Comparison of ENCODE assay signal across 9 cellular contexts in genomic region chr6:139996253-139996834, GRCh38.
DNase-seq lines count a peak whose midpoint lies in the region; ATAC-seq, FAIRE-seq and TF ChIP-seq lines count a peak whose summit lies in the region.
"Had no signal": no experiment of that assay in that cellular context is flagged by ENCODE, and none has a peak within 500 bp of the region (broad histone marks: within the 10 kb centered on the region; RNA-seq: fewer than 3 reads in every experiment).

No MANE protein-coding gene starts in this region.

- H3K27ac ChIP-seq in Panc1 (ENCODE audit: low read length): peak overlapping the region; percentile 64; the same call in 1 of the 2 replicates

- intact Hi-C loops in left ventricle myocardium superior (cut with micrococcal nuclease): no loop called here
- intact Hi-C loops in Right ventricle myocardium inferior (cut with DNase I): no loop called here
- intact Hi-C loops in Panc1 (cut with micrococcal nuclease; ENCODE audit: unreplicated experiment): no loop called here

- no peak for DNase-seq in left ventricle myocardium superior
- no peak for DNase-seq in Right ventricle myocardium inferior (ENCODE audit: missing footprints)
- no peak for DNase-seq in Panc1 (ENCODE audit: low read depth, low spot score)
- DNase-seq in myocyte (ENCODE audit: low read depth): peak; percentile 69
- no peak for DNase-seq in occipital lobe (lab: John Stamatoyannopoulos, UW)
- DNase-seq in stimulated activated CD4-positive, alpha-beta T cell treated with anti-CD3 and anti-CD28 coated beads, Interleukin-4, amount 100 ng/mL, for 24 hours: no peak
- no peak for DNase-seq in frontal cortex (ENCODE audit: low spot score in 2 of 2)
- DNase-seq: left cardiac atrium had no signal

- H3K4me1 ChIP-seq in Panc1 (ENCODE audit: control insufficient read depth, insufficient read depth, low read length): no peaks in the 10 kb centered on the region

- FAIRE-seq in frontal cortex (lab: Jason Lieb, UNC): no peak

- H3K27me3 ChIP-seq in Panc1 (ENCODE audit: control insufficient read depth, insufficient read depth, low read length): no peaks in the 10 kb centered on the region

- peak; percentile 23; the same call in 1 of the 2 replicates for TF ChIP-seq CTCF in Panc1 (IDR thresholded peaks at IDR 0.05)

- no peak overlapping the region for H3K4me3 ChIP-seq in Panc1 (ENCODE audit: low read depth in 2 of 2, low read length in 2 of 2)

- POLR2A ChIA-PET in Panc1 (lab: Charles Lee): interaction anchor here (0.7 kb wide), 1 partner anchor 280 kb away, joined by 4 read pairs; no protein-coding TSS in a partner anchor

- CTCF ChIA-PET in Panc1 (lab: Charles Lee): no interaction called here

- peak; percentile 47 for ATAC-seq in left ventricle myocardium superior
- no peak for ATAC-seq in Right ventricle myocardium inferior
- peak; percentile 81 for ATAC-seq in HG02943 (IDR thresholded peaks at IDR 0.05; ENCODE audit: low read depth, unreplicated experiment)
- ATAC-seq in Panc1: no peak

- no TSS peak for BruUV-seq in Panc1 (replicated peaks; lab: Mats Ljungman, UMichigan)

- no peaks in the 10 kb centered on the region for H3K36me3 ChIP-seq in Panc1 (ENCODE audit: control insufficient read depth, insufficient read depth, low read length)

- no peaks in the 10 kb centered on the region for H3K9me3 ChIP-seq in Panc1 (ENCODE audit: control insufficient read depth, insufficient read depth, low read depth, low read length)

- in situ Hi-C loops in Panc1 (cut with HindIII; ENCODE audit: low pct_unique_long_range_greater_than_20kb, low sequenced_read_pairs): no loop called here

Comparison
In these comparisons a context has a peak if more than half of its experiments do, and no peak if none do; other contexts are left out.
1. ATAC-seq: peak in left ventricle myocardium superior (single experiment) and HG02943 (single experiment); none in Right ventricle myocardium inferior (single experiment) and Panc1 (single experiment).